ENCODE assay signal across 16 cellular contexts in genomic region chr7:149199234-149199990, GRCh38. TPM values are rescaled to one million over a fixed set of nuclear protein-coding genes. Genes with fewer than 3 reads are reported as not detected.
DNase-seq lines count a peak whose midpoint lies in the region; ATAC-seq and TF ChIP-seq lines count a peak whose summit lies in the region.
"Had no signal": no experiment of that assay in that cellular context is flagged by ENCODE, and none has a peak within 500 bp of the region (broad histone marks: within the 10 kb centered on the region; RNA-seq: fewer than 3 reads in every experiment).

No MANE protein-coding gene starts in this region.

- no peaks in the 10 kb centered on the region for H3K27me3 ChIP-seq in upper lobe of right lung

- no peaks in the 10 kb centered on the region for H3K9me3 ChIP-seq in upper lobe of right lung
- H3K9me3 ChIP-seq: thoracic aorta had no signal

- CTCF ChIA-PET in activated CD4-positive, alpha-beta memory T cell treated with anti-CD3 and anti-CD28 coated beads for 36 hours (lab: Charles Lee), result interaction anchor here (1.5 kb wide), 1 partner anchor 63 kb away, joined by 4 read pairs; the partner anchor contains the start of gene ZNF783

- H3K4me3 Mint-ChIP-seq in activated naive CD8-positive, alpha-beta T cell, result peak overlapping the region; percentile 39
- H3K4me3 Mint-ChIP-seq in activated naive CD8-positive, alpha-beta T cell treated with anti-CD3 and anti-CD28 coated beads, Interleukin-2, amount 50 U/mL, for 24 hours, result no peak overlapping the region
- H3K4me3 Mint-ChIP-seq in activated CD4-positive, alpha-beta memory T cell treated with anti-CD3 and anti-CD28 coated beads for 36 hours, result peak overlapping the region; percentile 27
- peak overlapping the region; percentile 87 for H3K4me3 Mint-ChIP-seq in endothelial cell (ENCODE audit: unreplicated experiment)

- H3K27ac Mint-ChIP-seq in activated naive CD8-positive, alpha-beta T cell, result peak overlapping the region; percentile 81
- H3K27ac Mint-ChIP-seq in activated naive CD8-positive, alpha-beta T cell treated with anti-CD3 and anti-CD28 coated beads, Interleukin-2, amount 50 U/mL, for 24 hours, result no peak overlapping the region
- H3K27ac Mint-ChIP-seq in activated CD4-positive, alpha-beta memory T cell treated with anti-CD3 and anti-CD28 coated beads for 36 hours, result peak overlapping the region; percentile 70
- H3K27ac Mint-ChIP-seq in endothelial cell (ENCODE audit: unreplicated experiment), result no peak overlapping the region
- H3K27ac Mint-ChIP-seq: mesothelial cell of epicardium had no signal

- intact Hi-C loops in activated CD4-positive, alpha-beta memory T cell treated with anti-CD3 and anti-CD28 coated beads for 36 hours (cut with micrococcal nuclease), result loop anchor here (5.0 kb wide), 1 partner anchor 72 kb away; the partner anchor contains the start of gene ZNF425
- intact Hi-C loops in upper lobe of right lung (cut with DNase I), result no loop called here

- POLR2A ChIA-PET in activated CD4-positive, alpha-beta memory T cell treated with anti-CD3 and anti-CD28 coated beads for 36 hours (lab: Charles Lee), result no interaction called here

- H3K36me3 ChIP-seq in upper lobe of right lung, result peaks cover 63% of the 10 kb centered on the region

- peaks cover 39% of the 10 kb centered on the region for H3K4me1 Mint-ChIP-seq in activated naive CD8-positive, alpha-beta T cell (ENCODE audit: low read depth)
- H3K4me1 Mint-ChIP-seq in activated naive CD8-positive, alpha-beta T cell treated with anti-CD3 and anti-CD28 coated beads, Interleukin-2, amount 50 U/mL, for 24 hours, result peaks cover 42% of the 10 kb centered on the region
- peaks cover 68% of the 10 kb centered on the region for H3K4me1 Mint-ChIP-seq in activated CD4-positive, alpha-beta memory T cell treated with anti-CD3 and anti-CD28 coated beads for 36 hours (ENCODE audit: low read depth)
- H3K4me1 Mint-ChIP-seq in endothelial cell (ENCODE audit: unreplicated experiment), result peaks cover 26% of the 10 kb centered on the region

- H3K4me1 ChIP-seq in upper lobe of right lung, result peaks cover 19% of the 10 kb centered on the region

- no peak overlapping the region for H3K4me3 ChIP-seq in upper lobe of right lung
- H3K4me3 ChIP-seq: thoracic aorta had no signal

- H3K27ac ChIP-seq in upper lobe of right lung, result no peak overlapping the region
- H3K27ac ChIP-seq: thoracic aorta, WERI-Rb-1 had no signal

- no peaks in the 10 kb centered on the region for H3K9me3 Mint-ChIP-seq in activated naive CD8-positive, alpha-beta T cell (ENCODE audit: low read depth)
- no peaks in the 10 kb centered on the region for H3K9me3 Mint-ChIP-seq in activated naive CD8-positive, alpha-beta T cell treated with anti-CD3 and anti-CD28 coated beads, Interleukin-2, amount 50 U/mL, for 24 hours
- no peaks in the 10 kb centered on the region for H3K9me3 Mint-ChIP-seq in activated CD4-positive, alpha-beta memory T cell treated with anti-CD3 and anti-CD28 coated beads for 36 hours
- H3K9me3 Mint-ChIP-seq in endothelial cell (ENCODE audit: unreplicated experiment), result no peaks in the 10 kb centered on the region

- ATAC-seq in activated naive CD8-positive, alpha-beta T cell treated with anti-CD3 and anti-CD28 coated beads, Interleukin-2, amount 50 U/mL, for 24 hours, result no peak
- ATAC-seq in upper lobe of right lung (no peak), HG02623 (IDR thresholded peaks at IDR 0.05; ENCODE audit: unreplicated experiment) (no peak)
- ATAC-seq: SK-N-SH treated with all-trans-retinoic acid at 6 μM for 48 hours had no signal

- TF ChIP-seq CTCF in endothelial cell (IDR thresholded peaks at IDR 0.05; ENCODE audit: unreplicated experiment), result no peak
- no peak for TF ChIP-seq CTCF in upper lobe of right lung (IDR thresholded peaks at IDR 0.05)

- no peaks in the 10 kb centered on the region for H3K27me3 Mint-ChIP-seq in activated naive CD8-positive, alpha-beta T cell
- no peaks in the 10 kb centered on the region for H3K27me3 Mint-ChIP-seq in activated naive CD8-positive, alpha-beta T cell treated with anti-CD3 and anti-CD28 coated beads, Interleukin-2, amount 50 U/mL, for 24 hours
- no peaks in the 10 kb centered on the region for H3K27me3 Mint-ChIP-seq in activated CD4-positive, alpha-beta memory T cell treated with anti-CD3 and anti-CD28 coated beads for 36 hours
- H3K27me3 Mint-ChIP-seq in endothelial cell (ENCODE audit: unreplicated experiment), result peaks cover 10% of the 10 kb centered on the region

- H3K36me3 Mint-ChIP-seq in activated naive CD8-positive, alpha-beta T cell, result peaks cover 24% of the 10 kb centered on the region
- peaks cover 63% of the 10 kb centered on the region for H3K36me3 Mint-ChIP-seq in activated naive CD8-positive, alpha-beta T cell treated with anti-CD3 and anti-CD28 coated beads, Interleukin-2, amount 50 U/mL, for 24 hours (ENCODE audit: low read depth)
- peaks cover 63% of the 10 kb centered on the region for H3K36me3 Mint-ChIP-seq in activated CD4-positive, alpha-beta memory T cell treated with anti-CD3 and anti-CD28 coated beads for 36 hours
- peaks cover 60% of the 10 kb centered on the region for H3K36me3 Mint-ChIP-seq in endothelial cell (ENCODE audit: low read depth, unreplicated experiment)

- no peak for DNase-seq in activated naive CD8-positive, alpha-beta T cell treated with anti-CD3 and anti-CD28 coated beads, Interleukin-2, amount 50 U/mL, for 24 hours
- no peak for DNase-seq in activated CD4-positive, alpha-beta memory T cell treated with anti-CD3 and anti-CD28 coated beads for 36 hours
- DNase-seq in endothelial cell (ENCODE audit: low spot score), result no peak
- DNase-seq in upper lobe of right lung, result peak; percentile 12
- DNase-seq in SHP77 (lab: John Stamatoyannopoulos, UW), result no peak
- no peak for DNase-seq in iPS-NIHi7 (ENCODE audit: extremely low spot score)
- DNase-seq: aorta; DMS53; effector memory CD4-positive, alpha-beta T cell; NCI-H2171 treated with DMSO at 0.1 percent for 48 hours; WERI-Rb-1 had no signal

RNA-seq across cellular contexts. Expression of gene ZNF282, which starts 4.1 kb away (rescaled TPM):
- 10 to 100 TPM; 61.7 to 61.9 TPM for total RNA-seq in activated CD4-positive, alpha-beta memory T cell treated with anti-CD3 and anti-CD28 coated beads for 36 hours
- total RNA-seq in endothelial cell (ENCODE audit: unreplicated experiment) (40.0 TPM), upper lobe of right lung (23.3 TPM)

RNA-seq across cellular contexts. Expression of gene ZNF212, which starts 40.0 kb away (rescaled TPM):
- 10 to 100 TPM; 21.5 to 21.9 TPM for total RNA-seq in activated CD4-positive, alpha-beta memory T cell treated with anti-CD3 and anti-CD28 coated beads for 36 hours
- total RNA-seq in endothelial cell (ENCODE audit: unreplicated experiment) (12.8 TPM), upper lobe of right lung (10.2 TPM)

RNA-seq across cellular contexts. Expression of gene ZNF398, which starts 52.2 kb away (rescaled TPM):
- total RNA-seq in activated CD4-positive, alpha-beta memory T cell treated with anti-CD3 and anti-CD28 coated beads for 36 hours, result 1 to 10 TPM; 8.4 to 9.4 TPM
- total RNA-seq in endothelial cell (ENCODE audit: unreplicated experiment), result 14.9 TPM
- total RNA-seq in upper lobe of right lung, result 14.5 TPM

Comparison
In these comparisons a context has a peak if more than half of its experiments do, and no peak if none do; other contexts are left out.
1. H3K27ac Mint-ChIP-seq: peak in activated naive CD8-positive, alpha-beta T cell (single experiment) and activated CD4-positive, alpha-beta memory T cell treated with anti-CD3 and anti-CD28 coated beads for 36 hours (single experiment); none in activated naive CD8-positive, alpha-beta T cell treated with anti-CD3 and anti-CD28 coated beads, Interleukin-2, amount 50 U/mL, for 24 hours (single experiment) and endothelial cell (single experiment).